In genomic region chr1:3115275-3116149, GRCh38 we compare ENCODE assay signal across 1 cellular context.
TF ChIP-seq lines count a peak whose summit lies in the region.

No MANE protein-coding gene starts in this region.

TF ChIP-seq in HepG2, 621 proteins besides CTCF, POLR2A, EP300 and RAD21 (continued from another document and continues in another):
- peak; percentile 54; the same call in 1 of the 2 replicates for TF ChIP-seq TFAP4 (IDR thresholded peaks at IDR 0.05; ENCODE audit: borderline replicate concordance, low read depth)
- no peak for TF ChIP-seq NFKB2 (CRISPR knock-in tag; IDR thresholded peaks at IDR 0.05; ENCODE audit: borderline replicate concordance)
- TF ChIP-seq THAP8 (CRISPR knock-in tag; IDR thresholded peaks at IDR 0.05; ENCODE audit: borderline replicate concordance): 0 out of 2 replicates have a peak, but pooled peaks have one; percentile 44
- TF ChIP-seq ZNF235 (CRISPR knock-in tag; IDR thresholded peaks at IDR 0.05; ENCODE audit: borderline replicate concordance): no peak
- TF ChIP-seq RFX1 (IDR thresholded peaks at IDR 0.05): no peak
- no peak for TF ChIP-seq ZNF552 (CRISPR knock-in tag; IDR thresholded peaks at IDR 0.05; ENCODE audit: borderline replicate concordance)
- peak; percentile 99 for TF ChIP-seq HOXA5 (CRISPR knock-in tag; IDR thresholded peaks at IDR 0.05)
- TF ChIP-seq NFE2L2 (IDR thresholded peaks at IDR 0.05; ENCODE audit: low read length): no peak
- TF ChIP-seq MYNN (CRISPR knock-in tag; IDR thresholded peaks at IDR 0.05; ENCODE audit: low read depth): no peak
- TF ChIP-seq BRD4 (CRISPR knock-in tag; IDR thresholded peaks at IDR 0.05): no peak
- TF ChIP-seq ZNF160 (CRISPR knock-in tag; IDR thresholded peaks at IDR 0.05): 0 out of 2 replicates have a peak, but pooled peaks have one; percentile 35
- no peak; the same call in 1 of the 2 replicates for TF ChIP-seq NR2F2 (IDR thresholded peaks at IDR 0.05; ENCODE audit: borderline replicate concordance, low read depth)
- no peak for TF ChIP-seq SMARCE1 (IDR thresholded peaks at IDR 0.05; ENCODE audit: borderline replicate concordance)
- peak; percentile 29; the same call in 1 of the 2 replicates for TF ChIP-seq SP5 (CRISPR knock-in tag; IDR thresholded peaks at IDR 0.05; ENCODE audit: borderline replicate concordance, low read depth)
- no peak for TF ChIP-seq ZNF580 (CRISPR knock-in tag; IDR thresholded peaks at IDR 0.05; ENCODE audit: borderline replicate concordance, low read depth)
- peak; percentile 48; the same call in 1 of the 2 replicates for TF ChIP-seq FOSL2 (CRISPR knock-in tag; IDR thresholded peaks at IDR 0.05)
- peak; percentile 80; the same call in 1 of the 2 replicates for TF ChIP-seq ZNF292 (CRISPR knock-in tag; IDR thresholded peaks at IDR 0.05; ENCODE audit: borderline replicate concordance, low read depth)
- no peak for TF ChIP-seq ADNP (CRISPR knock-in tag; IDR thresholded peaks at IDR 0.05)
- no peak for TF ChIP-seq ZNF383 (CRISPR knock-in tag; IDR thresholded peaks at IDR 0.05; ENCODE audit: borderline replicate concordance)
- no peak for TF ChIP-seq ZNF44 (CRISPR knock-in tag; IDR thresholded peaks at IDR 0.05)
- TF ChIP-seq, protein P1, sequence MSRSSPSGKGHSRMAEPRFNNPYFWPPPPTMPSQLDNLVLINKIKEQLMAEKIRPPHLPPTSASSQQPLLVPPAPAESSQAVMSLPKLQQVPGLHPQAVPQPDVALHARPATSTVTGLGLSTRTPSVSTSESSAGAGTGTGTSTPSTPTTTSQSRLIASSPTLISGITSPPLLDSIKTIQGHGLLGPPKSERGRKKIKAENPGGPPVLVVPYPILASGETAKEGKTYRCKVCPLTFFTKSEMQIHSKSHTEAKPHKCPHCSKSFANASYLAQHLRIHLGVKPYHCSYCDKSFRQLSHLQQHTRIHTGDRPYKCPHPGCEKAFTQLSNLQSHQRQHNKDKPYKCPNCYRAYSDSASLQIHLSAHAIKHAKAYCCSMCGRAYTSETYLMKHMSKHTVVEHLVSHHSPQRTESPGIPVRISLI (CRISPR knock-in tag; IDR thresholded peaks at IDR 0.05; ENCODE audit: borderline replicate concordance): no peak
- TF ChIP-seq, protein P2, sequence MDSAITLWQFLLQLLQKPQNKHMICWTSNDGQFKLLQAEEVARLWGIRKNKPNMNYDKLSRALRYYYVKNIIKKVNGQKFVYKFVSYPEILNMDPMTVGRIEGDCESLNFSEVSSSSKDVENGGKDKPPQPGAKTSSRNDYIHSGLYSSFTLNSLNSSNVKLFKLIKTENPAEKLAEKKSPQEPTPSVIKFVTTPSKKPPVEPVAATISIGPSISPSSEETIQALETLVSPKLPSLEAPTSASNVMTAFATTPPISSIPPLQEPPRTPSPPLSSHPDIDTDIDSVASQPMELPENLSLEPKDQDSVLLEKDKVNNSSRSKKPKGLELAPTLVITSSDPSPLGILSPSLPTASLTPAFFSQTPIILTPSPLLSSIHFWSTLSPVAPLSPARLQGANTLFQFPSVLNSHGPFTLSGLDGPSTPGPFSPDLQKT (CRISPR knock-in tag; IDR thresholded peaks at IDR 0.05; ENCODE audit: borderline replicate concordance): no peak
- TF ChIP-seq, protein P3, sequence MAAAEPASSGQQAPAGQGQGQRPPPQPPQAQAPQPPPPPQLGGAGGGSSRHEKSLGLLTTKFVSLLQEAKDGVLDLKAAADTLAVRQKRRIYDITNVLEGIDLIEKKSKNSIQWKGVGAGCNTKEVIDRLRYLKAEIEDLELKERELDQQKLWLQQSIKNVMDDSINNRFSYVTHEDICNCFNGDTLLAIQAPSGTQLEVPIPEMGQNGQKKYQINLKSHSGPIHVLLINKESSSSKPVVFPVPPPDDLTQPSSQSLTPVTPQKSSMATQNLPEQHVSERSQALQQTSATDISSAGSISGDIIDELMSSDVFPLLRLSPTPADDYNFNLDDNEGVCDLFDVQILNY (CRISPR knock-in tag; conservative IDR thresholded peaks at IDR 0.05): no peak
- TF ChIP-seq, protein P4, sequence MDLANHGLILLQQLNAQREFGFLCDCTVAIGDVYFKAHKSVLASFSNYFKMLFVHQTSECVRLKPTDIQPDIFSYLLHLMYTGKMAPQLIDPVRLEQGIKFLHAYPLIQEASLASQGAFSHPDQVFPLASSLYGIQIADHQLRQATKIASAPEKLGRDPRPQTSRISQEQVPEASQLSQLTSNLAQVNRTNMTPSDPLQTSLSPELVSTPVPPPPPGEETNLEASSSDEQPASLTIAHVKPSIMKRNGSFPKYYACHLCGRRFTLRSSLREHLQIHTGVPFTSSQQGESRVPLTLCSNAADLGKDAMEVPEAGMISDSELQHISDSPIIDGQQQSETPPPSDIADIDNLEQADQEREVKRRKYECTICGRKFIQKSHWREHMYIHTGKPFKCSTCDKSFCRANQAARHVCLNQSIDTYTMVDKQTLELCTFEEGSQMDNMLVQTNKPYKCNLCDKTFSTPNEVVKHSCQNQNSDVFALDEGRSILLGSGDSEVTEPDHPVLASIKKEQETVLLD (CRISPR knock-in tag; IDR thresholded peaks at IDR 0.05; ENCODE audit: low read depth): no peak
- no peak for TF ChIP-seq ZNF615 (CRISPR knock-in tag; IDR thresholded peaks at IDR 0.05; ENCODE audit: borderline replicate concordance)
- TF ChIP-seq ZNF205 (CRISPR knock-in tag; IDR thresholded peaks at IDR 0.05): peak; percentile 85
- no peak for TF ChIP-seq NONO (IDR thresholded peaks at IDR 0.05)
- peak; percentile 18; the same call in 1 of the 2 replicates for TF ChIP-seq NONO (CRISPR knock-in tag; conservative IDR thresholded peaks at IDR 0.05)
- TF ChIP-seq, protein P5, sequence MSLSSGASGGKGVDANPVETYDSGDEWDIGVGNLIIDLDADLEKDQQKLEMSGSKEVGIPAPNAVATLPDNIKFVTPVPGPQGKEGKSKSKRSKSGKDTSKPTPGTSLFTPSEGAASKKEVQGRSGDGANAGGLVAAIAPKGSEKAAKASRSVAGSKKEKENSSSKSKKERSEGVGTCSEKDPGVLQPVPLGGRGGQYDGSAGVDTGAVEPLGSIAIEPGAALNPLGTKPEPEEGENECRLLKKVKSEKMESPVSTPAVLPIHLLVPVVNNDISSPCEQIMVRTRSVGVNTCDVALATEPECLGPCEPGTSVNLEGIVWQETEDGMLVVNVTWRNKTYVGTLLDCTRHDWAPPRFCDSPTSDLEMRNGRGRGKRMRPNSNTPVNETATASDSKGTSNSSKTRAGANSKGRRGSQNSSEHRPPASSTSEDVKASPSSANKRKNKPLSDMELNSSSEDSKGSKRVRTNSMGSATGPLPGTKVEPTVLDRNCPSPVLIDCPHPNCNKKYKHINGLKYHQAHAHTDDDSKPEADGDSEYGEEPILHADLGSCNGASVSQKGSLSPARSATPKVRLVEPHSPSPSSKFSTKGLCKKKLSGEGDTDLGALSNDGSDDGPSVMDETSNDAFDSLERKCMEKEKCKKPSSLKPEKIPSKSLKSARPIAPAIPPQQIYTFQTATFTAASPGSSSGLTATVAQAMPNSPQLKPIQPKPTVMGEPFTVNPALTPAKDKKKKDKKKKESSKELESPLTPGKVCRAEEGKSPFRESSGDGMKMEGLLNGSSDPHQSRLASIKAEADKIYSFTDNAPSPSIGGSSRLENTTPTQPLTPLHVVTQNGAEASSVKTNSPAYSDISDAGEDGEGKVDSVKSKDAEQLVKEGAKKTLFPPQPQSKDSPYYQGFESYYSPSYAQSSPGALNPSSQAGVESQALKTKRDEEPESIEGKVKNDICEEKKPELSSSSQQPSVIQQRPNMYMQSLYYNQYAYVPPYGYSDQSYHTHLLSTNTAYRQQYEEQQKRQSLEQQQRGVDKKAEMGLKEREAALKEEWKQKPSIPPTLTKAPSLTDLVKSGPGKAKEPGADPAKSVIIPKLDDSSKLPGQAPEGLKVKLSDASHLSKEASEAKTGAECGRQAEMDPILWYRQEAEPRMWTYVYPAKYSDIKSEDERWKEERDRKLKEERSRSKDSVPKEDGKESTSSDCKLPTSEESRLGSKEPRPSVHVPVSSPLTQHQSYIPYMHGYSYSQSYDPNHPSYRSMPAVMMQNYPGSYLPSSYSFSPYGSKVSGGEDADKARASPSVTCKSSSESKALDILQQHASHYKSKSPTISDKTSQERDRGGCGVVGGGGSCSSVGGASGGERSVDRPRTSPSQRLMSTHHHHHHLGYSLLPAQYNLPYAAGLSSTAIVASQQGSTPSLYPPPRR (CRISPR knock-in tag; IDR thresholded peaks at IDR 0.05; ENCODE audit: borderline replicate concordance): no peak
- TF ChIP-seq ZNF350 (CRISPR knock-in tag; IDR thresholded peaks at IDR 0.05; ENCODE audit: borderline replicate concordance, low read depth): peak; percentile 38; the same call in 1 of the 2 replicates
- TF ChIP-seq KMT2A (CRISPR knock-in tag; IDR thresholded peaks at IDR 0.05): no peak
- no peak for TF ChIP-seq FOXP1 (IDR thresholded peaks at IDR 0.05)
- peak; percentile 23; the same call in 1 of the 2 replicates for TF ChIP-seq FOXP1 (CRISPR knock-in tag; IDR thresholded peaks at IDR 0.05)
- TF ChIP-seq ZNF12 (CRISPR knock-in tag; IDR thresholded peaks at IDR 0.05): no peak
- TF ChIP-seq LRRFIP1 (CRISPR knock-in tag; conservative IDR thresholded peaks at IDR 0.05): no peak
- TF ChIP-seq ZBTB42 (CRISPR knock-in tag; IDR thresholded peaks at IDR 0.05): peak; percentile 53; the same call in 1 of the 2 replicates
- TF ChIP-seq ELF3 (CRISPR knock-in tag; IDR thresholded peaks at IDR 0.05): no peak
- TF ChIP-seq TEAD3 (CRISPR knock-in tag; optimal IDR thresholded peaks at IDR 0.05; ENCODE audit: borderline replicate concordance): no peak
- TF ChIP-seq GZF1 (CRISPR knock-in tag; IDR thresholded peaks at IDR 0.05): no peak
- no peak for TF ChIP-seq RBM39 (IDR thresholded peaks at IDR 0.05; ENCODE audit: low read depth, low read length, poor library complexity, severe bottlenecking)
- no peak for TF ChIP-seq PBX3 (CRISPR knock-in tag; IDR thresholded peaks at IDR 0.05; ENCODE audit: borderline replicate concordance)
- TF ChIP-seq ZNF276 (CRISPR knock-in tag; IDR thresholded peaks at IDR 0.05; ENCODE audit: low read depth): no peak
- TF ChIP-seq ZNF329 (CRISPR knock-in tag; IDR thresholded peaks at IDR 0.05; ENCODE audit: low read depth): 0 out of 2 replicates have a peak, but pooled peaks have one; percentile 41
- TF ChIP-seq, protein P6, sequence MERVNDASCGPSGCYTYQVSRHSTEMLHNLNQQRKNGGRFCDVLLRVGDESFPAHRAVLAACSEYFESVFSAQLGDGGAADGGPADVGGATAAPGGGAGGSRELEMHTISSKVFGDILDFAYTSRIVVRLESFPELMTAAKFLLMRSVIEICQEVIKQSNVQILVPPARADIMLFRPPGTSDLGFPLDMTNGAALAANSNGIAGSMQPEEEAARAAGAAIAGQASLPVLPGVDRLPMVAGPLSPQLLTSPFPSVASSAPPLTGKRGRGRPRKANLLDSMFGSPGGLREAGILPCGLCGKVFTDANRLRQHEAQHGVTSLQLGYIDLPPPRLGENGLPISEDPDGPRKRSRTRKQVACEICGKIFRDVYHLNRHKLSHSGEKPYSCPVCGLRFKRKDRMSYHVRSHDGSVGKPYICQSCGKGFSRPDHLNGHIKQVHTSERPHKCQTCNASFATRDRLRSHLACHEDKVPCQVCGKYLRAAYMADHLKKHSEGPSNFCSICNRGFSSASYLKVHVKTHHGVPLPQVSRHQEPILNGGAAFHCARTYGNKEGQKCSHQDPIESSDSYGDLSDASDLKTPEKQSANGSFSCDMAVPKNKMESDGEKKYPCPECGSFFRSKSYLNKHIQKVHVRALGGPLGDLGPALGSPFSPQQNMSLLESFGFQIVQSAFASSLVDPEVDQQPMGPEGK (CRISPR knock-in tag; IDR thresholded peaks at IDR 0.05): peak; percentile 81
